In genomic region chrX:66015152-66015827, GRCh38 we compare ENCODE assay signal across 9 cellular contexts. TPM values are rescaled to one million over a fixed set of nuclear protein-coding genes. Genes with fewer than 3 reads are reported as not detected.
DNase-seq lines count a peak whose midpoint lies in the region; ATAC-seq and TF ChIP-seq lines count a peak whose summit lies in the region.
"Had no signal": no experiment of that assay in that cellular context is flagged by ENCODE, and none has a peak within 500 bp of the region (broad histone marks: within the 10 kb centered on the region; RNA-seq: fewer than 3 reads in every experiment).

No MANE protein-coding gene starts in this region.

- H3K36me3 ChIP-seq in BLaER1: no peaks in the 10 kb centered on the region
- H3K36me3 ChIP-seq in KOPT-K1 (ENCODE audit: insufficient read depth, low read length): no peaks in the 10 kb centered on the region
- no peaks in the 10 kb centered on the region for H3K36me3 ChIP-seq in esophagus squamous epithelium
- H3K36me3 ChIP-seq in smooth muscle cell (ENCODE audit: low read depth): no peaks in the 10 kb centered on the region

- H2AFZ ChIP-seq in smooth muscle cell (ENCODE audit: low read depth): no peak overlapping the region

- H3K4me3 ChIP-seq in BLaER1 (0 out of 2 replicates have a peak overlapping the region, but pooled peaks have one; percentile 36), esophagus squamous epithelium (peak overlapping the region in 3 of 4 donors; percentile 6 to 43 (median 20)), smooth muscle cell (no peak overlapping the region)

- no peaks in the 10 kb centered on the region for H3K36me3 Mint-ChIP-seq in activated T-cell treated with anti-CD3 and anti-CD28 coated beads, Interleukin-2, amount 50 U/mL, for 24 hours (ENCODE audit: low read depth)

- H3K4me1 Mint-ChIP-seq in activated T-cell treated with anti-CD3 and anti-CD28 coated beads, Interleukin-2, amount 50 U/mL, for 24 hours (ENCODE audit: low read depth): peaks cover 70% of the 10 kb centered on the region

- no peaks in the 10 kb centered on the region for H3K9me3 Mint-ChIP-seq in activated T-cell treated with anti-CD3 and anti-CD28 coated beads, Interleukin-2, amount 50 U/mL, for 24 hours

- no peaks in the 10 kb centered on the region for H3K79me2 ChIP-seq in smooth muscle cell (ENCODE audit: low read depth)

- 46 to 80% methylated on average over 1 to 2 of the region's 2 CpGs for WGBS in esophagus squamous epithelium, 2 donors
- 50% methylated on average over 2 of the region's 2 CpGs for WGBS in smooth muscle cell (ENCODE audit: low lambda C conversion rate)

- no peak for TF ChIP-seq CTCF in esophagus squamous epithelium (IDR thresholded peaks at IDR 0.05)
- TF ChIP-seq CTCF in smooth muscle cell (IDR thresholded peaks at IDR 0.05; ENCODE audit: borderline replicate concordance, insufficient read depth, poor library complexity, severe bottlenecking): no peak

- H3K27me3 Mint-ChIP-seq in activated T-cell treated with anti-CD3 and anti-CD28 coated beads, Interleukin-2, amount 50 U/mL, for 24 hours: peaks cover 8% of the 10 kb centered on the region

- DNase-seq in esophagus squamous epithelium (lab: John Stamatoyannopoulos, UW): no peak
- DNase-seq in smooth muscle cell (lab: John Stamatoyannopoulos, UW; ENCODE audit: unreplicated experiment): no peak
- no peak for DNase-seq in NCI-H1436 (lab: John Stamatoyannopoulos, UW)
- DNase-seq in activated T-cell treated with anti-CD3 and anti-CD28 coated beads, Interleukin-2, amount 50 U/mL, for 24 hours: no peak

- H3K27ac Mint-ChIP-seq in activated T-cell treated with anti-CD3 and anti-CD28 coated beads, Interleukin-2, amount 50 U/mL, for 24 hours: no peak overlapping the region

- peaks cover 75% of the 10 kb centered on the region for H3K4me1 ChIP-seq in BLaER1
- no peaks in the 10 kb centered on the region for H3K4me1 ChIP-seq in esophagus squamous epithelium
- H3K4me1 ChIP-seq in smooth muscle cell (ENCODE audit: low read depth): no peaks in the 10 kb centered on the region

- H3K4me2 ChIP-seq in BLaER1: peak overlapping the region; percentile 85
- H3K4me2 ChIP-seq in smooth muscle cell: no peak overlapping the region

- H4K20me1 ChIP-seq in BLaER1: no peaks in the 10 kb centered on the region
- H4K20me1 ChIP-seq in smooth muscle cell (ENCODE audit: low read depth): no peaks in the 10 kb centered on the region

- H3K9me3 ChIP-seq in BLaER1: no peaks in the 10 kb centered on the region
- H3K9me3 ChIP-seq in KOPT-K1 (ENCODE audit: insufficient read depth, low read length, poor library complexity, severe bottlenecking): no peaks in the 10 kb centered on the region
- H3K9me3 ChIP-seq in esophagus squamous epithelium: no peaks in the 10 kb centered on the region
- no peaks in the 10 kb centered on the region for H3K9me3 ChIP-seq in smooth muscle cell (replicated peaks; ENCODE audit: low read depth)

- no peaks in the 10 kb centered on the region for H3F3A ChIP-seq in smooth muscle cell (ENCODE audit: low read depth)

- H3K9ac ChIP-seq in BLaER1 (peak overlapping the region; percentile 56), smooth muscle cell (ENCODE audit: low read depth) (no peak overlapping the region)

- peak in 2 of 4 donors; percentile 24 to 27 for TF ChIP-seq POLR2A in esophagus squamous epithelium (IDR thresholded peaks at IDR 0.05)

- intact Hi-C loops in esophagus squamous epithelium (cut with DNase I): no loop called here

- no peak overlapping the region for H3K4me3 Mint-ChIP-seq in activated T-cell treated with anti-CD3 and anti-CD28 coated beads, Interleukin-2, amount 50 U/mL, for 24 hours

- ATAC-seq in GM19328 (IDR thresholded peaks at IDR 0.05; ENCODE audit: unreplicated experiment): peak; percentile 28
- ATAC-seq in HG03039 (IDR thresholded peaks at IDR 0.05; ENCODE audit: unreplicated experiment): no peak

- H3K27ac ChIP-seq in BLaER1: peak overlapping the region; percentile 87
- peak overlapping the region; percentile 96 for H3K27ac ChIP-seq in KOPT-K1 (ENCODE audit: low read depth, low read length, poor library complexity, severe bottlenecking)
- H3K27ac ChIP-seq in esophagus squamous epithelium: peak overlapping the region in 2 of 4 donors; percentile 36 to 44
- H3K27ac ChIP-seq in smooth muscle cell (ENCODE audit: low read depth): no peak overlapping the region

- peaks cover 19% of the 10 kb centered on the region for H3K27me3 ChIP-seq in BLaER1
- H3K27me3 ChIP-seq in esophagus squamous epithelium: no peaks in the 10 kb centered on the region
- H3K27me3 ChIP-seq in smooth muscle cell (ENCODE audit: low read depth): no peaks in the 10 kb centered on the region

RNA-seq across cellular contexts. Expression of gene VSIG4, which starts 24.6 kb away (rescaled TPM):
- total RNA-seq in esophagus squamous epithelium (10 to 100 TPM in 2 of 4 donors, 1 to 10 TPM in 2; 1.7 to 84.3 (median 45.4) TPM), smooth muscle cell (not detected in 2 replicates)
- not detected in 2 replicates for polyA plus RNA-seq in smooth muscle cell
- total RNA-seq: Daoy had no signal
